ENCODE assay signal across 11 cellular contexts in genomic region chr6:139367810-139368321, GRCh38. TPM values are rescaled to one million over a fixed set of nuclear protein-coding genes. Genes with fewer than 3 reads are reported as not detected.
DNase-seq lines count a peak whose midpoint lies in the region; FAIRE-seq and TF ChIP-seq lines count a peak whose summit lies in the region.
"Had no signal": no experiment of that assay in that cellular context is flagged by ENCODE, and none has a peak within 500 bp of the region (broad histone marks: within the 10 kb centered on the region; RNA-seq: fewer than 3 reads in every experiment).

No MANE protein-coding gene starts in this region.

- no peaks in the 10 kb centered on the region for H3K9me3 Mint-ChIP-seq in chondrocyte (ENCODE audit: low read depth)
- H3K9me3 Mint-ChIP-seq in nephron progenitor cell: no peaks in the 10 kb centered on the region

- H3K27me3 Mint-ChIP-seq in chondrocyte (ENCODE audit: low read depth) (no peaks in the 10 kb centered on the region), nephron progenitor cell (ENCODE audit: low read depth, poor library complexity) (no peaks in the 10 kb centered on the region)

- peak overlapping the region; percentile 73 for H3K27ac Mint-ChIP-seq in chondrocyte (ENCODE audit: unreplicated experiment)
- peak overlapping the region; percentile 93 for H3K27ac Mint-ChIP-seq in nephron progenitor cell

- peaks cover 16% of the 10 kb centered on the region for H3K36me3 Mint-ChIP-seq in chondrocyte (ENCODE audit: low read depth)
- H3K36me3 Mint-ChIP-seq in nephron progenitor cell (ENCODE audit: low read depth): peaks cover 24% of the 10 kb centered on the region

- DNase-seq in NB4 (ENCODE audit: low read depth) (peak; percentile 69), chondrocyte (ENCODE audit: low spot score) (no peak), nephron progenitor cell (peak; percentile 16), GM20000 (ENCODE audit: low spot score) (no peak), NCI-H2227 treated with DMSO at 0.1 percent for 48 hours (lab: John Stamatoyannopoulos, UW) (no peak), NCI-H1092 treated with DMSO at 0.1 percent for 48 hours (lab: John Stamatoyannopoulos, UW) (no peak)
- no peak for DNase-seq in activated CD4-positive, alpha-beta T cell treated with anti-CD3 and anti-CD28 coated beads for 48 hours
- DNase-seq: cortex of kidney, DMS53, NCI-H446 treated with DMSO at 0.1 percent for 48 hours had no signal

- TF ChIP-seq POLR2A in NB4 (IDR thresholded peaks at IDR 0.05; ENCODE audit: extremely low read depth, insufficient read length): no peak

- peak; percentile 100 for FAIRE-seq in G401.6 (lab: Jason Lieb, UNC)

- TF ChIP-seq CTCF in NB4 (IDR thresholded peaks at IDR 0.05; ENCODE audit: low read depth, low read length): no peak
- no peak for TF ChIP-seq CTCF in chondrocyte (IDR thresholded peaks at IDR 0.05)
- no peak for TF ChIP-seq CTCF in nephron progenitor cell (IDR thresholded peaks at IDR 0.05)
- no peak for TF ChIP-seq CTCF in GM20000 (IDR thresholded peaks at IDR 0.05; ENCODE audit: extremely low read depth, missing control alignments)

- H3K4me3 ChIP-seq in NB4 (ENCODE audit: low read depth, low read length): no peak overlapping the region

- H3K4me1 Mint-ChIP-seq in chondrocyte (ENCODE audit: low read depth) (peaks cover 50% of the 10 kb centered on the region), nephron progenitor cell (peaks cover 56% of the 10 kb centered on the region)

- H3K4me3 Mint-ChIP-seq in chondrocyte (ENCODE audit: unreplicated experiment) (no peak overlapping the region), nephron progenitor cell (peak overlapping the region; percentile 23)

RNA-seq across cellular contexts. Expression of gene CITED2, which starts 6.6 kb away (rescaled TPM):
- 144 to 233 TPM (median 228 TPM) in 3 replicates for total RNA-seq in chondrocyte

Comparison
In these comparisons a context has a peak if more than half of its experiments do, and no peak if none do; other contexts are left out.
1. DNase-seq: peak in NB4 (single experiment) and nephron progenitor cell (single experiment); none in chondrocyte (single experiment), GM20000 (single experiment), activated CD4-positive, alpha-beta T cell treated with anti-CD3 and anti-CD28 coated beads for 48 hours (single experiment), NCI-H2227 treated with DMSO at 0.1 percent for 48 hours (single experiment) and NCI-H1092 treated with DMSO at 0.1 percent for 48 hours (single experiment).